ENCODE assay signal across 25 cellular contexts in genomic region chr4:85514783-85515182, GRCh38. TPM values are rescaled to one million over a fixed set of nuclear protein-coding genes. Genes with fewer than 3 reads are reported as not detected.
A peak's percentile ranks its signal among the peaks of the same experiment; 100 is the strongest.
DNase-seq lines count a peak whose midpoint lies in the region; TF ChIP-seq lines count a peak whose summit lies in the region.
"Had no signal": no experiment of that assay in that cellular context is flagged by ENCODE, and none has a peak within 500 bp of the region (broad histone marks: within the 10 kb centered on the region; RNA-seq: fewer than 3 reads in every experiment).

No MANE protein-coding gene starts in this region.

- H3K27ac ChIP-seq in fibroblast of lung (ENCODE audit: insufficient read depth, low read length) = no peak overlapping the region
- H3K27ac ChIP-seq in mesenchymal stem cell (ENCODE audit: low read length, poor library complexity, severe bottlenecking) = no peak overlapping the region
- H3K27ac ChIP-seq in subcutaneous abdominal adipose tissue (ENCODE audit: low read depth, low read length) = peak overlapping the region; percentile 5
- H3K27ac ChIP-seq: 22Rv1, adrenal gland, brain microvascular endothelial cell, gastrocnemius medialis, parathyroid adenoma, testis, vagina had no signal

- H3K9ac ChIP-seq in fibroblast of lung (ENCODE audit: insufficient read depth, low read length) (no peak overlapping the region), mesenchymal stem cell (ENCODE audit: low read length) (peak overlapping the region; percentile 75), subcutaneous abdominal adipose tissue (ENCODE audit: low read length in 5 of 5) (peak overlapping the region in 1 of 5 donors; percentile 48)
- H3K9ac ChIP-seq: parathyroid adenoma had no signal

- no peak overlapping the region for H2BK12ac ChIP-seq in mesenchymal stem cell (ENCODE audit: low read length in 2 of 2)

- no peaks in the 10 kb centered on the region for H3K36me3 Mint-ChIP-seq in chondrocyte (ENCODE audit: low read depth)
- H3K36me3 Mint-ChIP-seq: CD8-positive, alpha-beta memory T cell; T-cell had no signal

- no peak overlapping the region for H2BK120ac ChIP-seq in mesenchymal stem cell (ENCODE audit: low read depth, low read length)

- DNase-seq in NCI-H2029 treated with DMSO at 0.1 percent for 48 hours (lab: John Stamatoyannopoulos, UW) (peak; percentile 33), NCI-H2029 (lab: John Stamatoyannopoulos, UW) (no peak), fibroblast of lung (ENCODE audit: low read depth in 2 of 2) (no peak), mesenchymal stem cell (no peak), chondrocyte (ENCODE audit: low spot score) (no peak), NCI-H510A (lab: John Stamatoyannopoulos, UW) (no peak), GM10248 (ENCODE audit: extremely low spot score) (no peak)
- DNase-seq: activated CD4-positive, alpha-beta T cell treated with anti-CD3 and anti-CD28 coated beads, Interleukin-2, amount 50 U/mL, for 4 hours; activated naive CD4-positive, alpha-beta T cell treated with Interleukin-2 at 50 U/mL for 16 hours; adrenal gland; brain microvascular endothelial cell; CD8-positive, alpha-beta memory T cell; cortex of kidney; gastrocnemius medialis; H7; NCI-H2171; NCI-H524; stimulated activated CD4-positive, alpha-beta T cell treated with anti-CD3 and anti-CD28 coated beads, Interleukin-4, amount 100 ng/mL, for 4 hours; stimulated activated naive CD4-positive, alpha-beta T cell; T-cell; testis had no signal

- H2AFZ ChIP-seq in fibroblast of lung (ENCODE audit: low read length) (peak overlapping the region; percentile 60), mesenchymal stem cell (ENCODE audit: low read depth, low read length) (no peak overlapping the region)
- H2AFZ ChIP-seq: parathyroid adenoma had no signal

- CTCF ChIA-PET in GM10248 (lab: Yijun Ruan, JAX) = interaction anchor here (1.1 kb wide), 1 partner anchor 14 kb away, joined by 3 read pairs; no protein-coding TSS in a partner anchor

- no peaks in the 10 kb centered on the region for H4K20me1 ChIP-seq in fibroblast of lung (ENCODE audit: control insufficient read depth, extremely low read depth, insufficient read depth, low read length)

- no peak overlapping the region for H4K91ac ChIP-seq in mesenchymal stem cell (ENCODE audit: low read length)

- 95% methylated on average over 3 of the region's 5 CpGs for WGBS in mesenchymal stem cell

- H2BK5ac ChIP-seq in mesenchymal stem cell (ENCODE audit: low read depth, low read length, poor library complexity, severe bottlenecking) = no peak overlapping the region

- H3K79me1 ChIP-seq in mesenchymal stem cell (replicated peaks; ENCODE audit: low read length, poor library complexity, severe bottlenecking) = no peaks in the 10 kb centered on the region

- TF ChIP-seq CTCF in fibroblast of lung (conservative IDR thresholded peaks at IDR 0.05 in 1 of 2, IDR thresholded peaks at IDR 0.05 in 1 of 2; ENCODE audit: low read depth in 1 of 2, low read length in 2 of 2) = no peak
- no peak for TF ChIP-seq CTCF in chondrocyte (IDR thresholded peaks at IDR 0.05)
- TF ChIP-seq CTCF in GM10248 (IDR thresholded peaks at IDR 0.05; ENCODE audit: control extremely low read depth, extremely low read depth, low read depth, missing control alignments) = no peak

- no peak overlapping the region for H3K18ac ChIP-seq in mesenchymal stem cell (ENCODE audit: low read depth in 1 of 2, low read length in 2 of 2)

- H3K27me3 ChIP-seq in fibroblast of lung (ENCODE audit: control insufficient read depth, insufficient read depth, low read length) (no peaks in the 10 kb centered on the region), mesenchymal stem cell (ENCODE audit: control insufficient read depth in 1 of 2, insufficient read depth in 1 of 2, low read length in 2 of 2) (no peaks in the 10 kb centered on the region), subcutaneous abdominal adipose tissue (ENCODE audit: control insufficient read depth in 5 of 5, insufficient read depth in 4 of 5, low read length in 5 of 5) (no peaks in the 10 kb centered on the region)
- H3K27me3 ChIP-seq: adrenal gland, brain microvascular endothelial cell, gastrocnemius medialis, testis, vagina had no signal

- H3K23ac ChIP-seq in mesenchymal stem cell (ENCODE audit: low read length in 2 of 2) = no peak overlapping the region

- no peak overlapping the region for H4K8ac ChIP-seq in mesenchymal stem cell (ENCODE audit: low read length)

- POLR2A ChIA-PET in GM10248 (lab: Yijun Ruan, JAX) = no interaction called here

- no peak overlapping the region for H3K4ac ChIP-seq in mesenchymal stem cell (ENCODE audit: low read depth in 1 of 2, low read length in 2 of 2)

- H3K36me3 ChIP-seq in fibroblast of lung (ENCODE audit: control insufficient read depth, insufficient read depth, low read length) = no peaks in the 10 kb centered on the region
- H3K36me3 ChIP-seq in mesenchymal stem cell (ENCODE audit: control insufficient read depth in 1 of 2, insufficient read depth in 2 of 2, low read depth in 1 of 2, low read length in 2 of 2) = no peaks in the 10 kb centered on the region
- H3K36me3 ChIP-seq in subcutaneous abdominal adipose tissue (ENCODE audit: control insufficient read depth in 5 of 5, insufficient read depth in 5 of 5, low read length in 5 of 5) = no peaks in the 10 kb centered on the region
- H3K36me3 ChIP-seq: adrenal gland, brain microvascular endothelial cell, gastrocnemius medialis, vagina had no signal

- no peak overlapping the region for H3K14ac ChIP-seq in mesenchymal stem cell (ENCODE audit: low read length in 2 of 2)

- H3K4me3 ChIP-seq in fibroblast of lung (replicated peaks in 1 of 4; ENCODE audit: control extremely low read depth in 1 of 4, insufficient read depth in 1 of 4, low read depth in 3 of 4, low read length in 4 of 4) (peak overlapping the region in 2 of 4 experiments; percentile 14 to 23), mesenchymal stem cell (ENCODE audit: insufficient read depth in 1 of 2, low read depth in 1 of 2, low read length in 2 of 2) (peak overlapping the region in 1 of 2 experiments; percentile 61), subcutaneous abdominal adipose tissue (ENCODE audit: low read depth in 1 of 5, low read length in 5 of 5) (peak overlapping the region in 4 of 5 donors; percentile 35 to 53 (median 40))
- H3K4me3 ChIP-seq: testis had no signal

- H2AK5ac ChIP-seq in mesenchymal stem cell (ENCODE audit: low read length, severe bottlenecking) = no peak overlapping the region

- H2BK15ac ChIP-seq in mesenchymal stem cell (ENCODE audit: low read depth, poor library complexity, severe bottlenecking) = no peak overlapping the region

- no peak overlapping the region for H3K4me3 Mint-ChIP-seq in chondrocyte (ENCODE audit: unreplicated experiment)
- H3K4me3 Mint-ChIP-seq: CD8-positive, alpha-beta memory T cell; T-cell had no signal

- H3K4me2 ChIP-seq in fibroblast of lung (ENCODE audit: extremely low read depth, insufficient read depth, low read length) = peak overlapping the region; percentile 76
- no peak overlapping the region for H3K4me2 ChIP-seq in mesenchymal stem cell (ENCODE audit: low read length, poor library complexity, severe bottlenecking)

- no peaks in the 10 kb centered on the region for H3K79me2 ChIP-seq in fibroblast of lung (ENCODE audit: control insufficient read depth, insufficient read depth, low read length)
- H3K79me2 ChIP-seq: parathyroid adenoma had no signal

- H3K27ac Mint-ChIP-seq in chondrocyte (ENCODE audit: unreplicated experiment) = no peak overlapping the region
- H3K27ac Mint-ChIP-seq: CD8-positive, alpha-beta memory T cell; T-cell had no signal

- no peaks in the 10 kb centered on the region for H3K9me3 Mint-ChIP-seq in chondrocyte (ENCODE audit: low read depth)

- peaks cover 6% of the 10 kb centered on the region for H3K4me1 ChIP-seq in fibroblast of lung (ENCODE audit: control insufficient read depth, extremely low read depth, insufficient read depth, low read length)
- peaks cover 1% of the 10 kb centered on the region for H3K4me1 ChIP-seq in mesenchymal stem cell (ENCODE audit: control insufficient read depth, insufficient read depth, low read depth, low read length)
- H3K4me1 ChIP-seq in subcutaneous abdominal adipose tissue (ENCODE audit: control insufficient read depth in 5 of 5, insufficient read depth in 5 of 5, low read length in 5 of 5) = peaks cover 3 to 30% (median 10%) of the 10 kb centered on the region in 5 donors
- H3K4me1 ChIP-seq: adrenal gland, parathyroid adenoma, testis had no signal

- H3K27me3 Mint-ChIP-seq in chondrocyte (ENCODE audit: low read depth) = no peaks in the 10 kb centered on the region
- H3K27me3 Mint-ChIP-seq: CD8-positive, alpha-beta memory T cell; T-cell had no signal

- H3K4me1 Mint-ChIP-seq in chondrocyte (ENCODE audit: low read depth) = peaks cover 4% of the 10 kb centered on the region
- H3K4me1 Mint-ChIP-seq: CD8-positive, alpha-beta memory T cell; T-cell had no signal

- H3K9me3 ChIP-seq in fibroblast of lung (ENCODE audit: control insufficient read depth, insufficient read depth, low read depth, low read length) (no peaks in the 10 kb centered on the region), mesenchymal stem cell (ENCODE audit: control insufficient read depth, low read length) (no peaks in the 10 kb centered on the region), subcutaneous abdominal adipose tissue (ENCODE audit: control insufficient read depth in 5 of 5, low read length in 5 of 5) (no peaks in the 10 kb centered on the region)
- H3K9me3 ChIP-seq: adrenal gland, gastrocnemius medialis, testis, vagina had no signal

RNA-seq across cellular contexts. Expression of gene ARHGAP24, which starts 39.8 kb away (rescaled TPM):
- 39.3 and 40.5 TPM in 2 replicates for total RNA-seq in fibroblast of lung
- polyA plus RNA-seq in fibroblast of lung = 14.4 and 15.9 TPM in 2 replicates
- 7.3 and 9.3 TPM in 2 replicates for polyA plus RNA-seq in fibroblast of lung (2012)
- polyA minus RNA-seq in fibroblast of lung (ENCODE audit: low replicate concordance) = 5.0 and 6.0 TPM in 2 replicates
- 36.9 TPM for polyA plus RNA-seq in mesenchymal stem cell (2013, experiment 1 of 2)
- polyA plus RNA-seq in mesenchymal stem cell (2013, experiment 2 of 2) = 39.2 TPM
- 21.1 to 22.0 TPM (median 21.6 TPM) in 3 replicates for total RNA-seq in chondrocyte
- total RNA-seq: CD8-positive, alpha-beta memory T cell had no signal
- polyA plus RNA-seq: CD8-positive, alpha-beta memory T cell had no signal
